Comparison of ENCODE assay signal across 1 cellular context in genomic region chr1:18928406-18928805, GRCh38.
TF ChIP-seq lines count a peak whose summit lies in the region.

No MANE protein-coding gene starts in this region.

TF ChIP-seq in A549, 52 proteins besides CTCF, POLR2A, EP300 and RAD21:
- TF ChIP-seq ZFP36 (IDR thresholded peaks at IDR 0.05; ENCODE audit: borderline replicate concordance, partially characterized antibody) = no peak
- no peak for TF ChIP-seq KDM1A (IDR thresholded peaks at IDR 0.05; ENCODE audit: low read depth)
- no peak for TF ChIP-seq CBX8 (IDR thresholded peaks at IDR 0.05)
- TF ChIP-seq CBX2 (IDR thresholded peaks at IDR 0.05; ENCODE audit: borderline replicate concordance, low read depth) = no peak
- TF ChIP-seq ZC3H11A (IDR thresholded peaks at IDR 0.05) = no peak
- no peak for TF ChIP-seq EHF (CRISPR knock-in tag; IDR thresholded peaks at IDR 0.05)
- no peak for TF ChIP-seq TFCP2L1 (CRISPR knock-in tag; IDR thresholded peaks at IDR 0.05)
- no peak for TF ChIP-seq EHMT2 (IDR thresholded peaks at IDR 0.05; ENCODE audit: low read depth)
